In the genomic region with DNA sequence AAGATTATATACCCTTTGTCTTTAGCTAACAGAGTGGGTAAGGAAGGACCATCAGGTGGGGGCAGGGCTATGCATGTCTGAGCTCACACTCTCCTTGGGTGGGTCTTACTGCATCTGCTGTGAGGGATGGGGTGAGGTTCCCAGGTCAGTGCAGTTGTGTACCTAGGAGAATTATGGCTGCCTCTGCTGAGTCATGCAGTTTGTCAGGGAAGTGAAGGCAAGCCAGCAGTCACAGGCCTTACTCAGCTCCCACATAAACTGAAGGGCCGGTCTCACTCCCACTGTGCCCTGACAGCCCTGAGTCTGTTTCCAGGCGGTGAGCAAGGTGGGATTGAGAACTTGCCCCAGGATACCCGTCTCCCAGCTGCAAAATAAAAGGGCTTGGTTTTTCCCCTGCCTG, we compare ENCODE assay signal across 17 cellular contexts.
"Had no signal": no experiment of that assay in that cellular context is flagged by ENCODE, and none has a peak within 500 bp of the region (broad histone marks: within the 10 kb centered on the region; RNA-seq: fewer than 3 reads in every experiment).

No MANE protein-coding gene starts in this region.

- H3K27me3 Mint-ChIP-seq: activated CD4-positive, alpha-beta T cell treated with anti-CD3 and anti-CD28 coated beads, Interleukin-2, amount 10 ng/mL, durations not matched to agents 7 days and 5 days; stimulated activated naive B cell treated with anti-CD40 and anti-IgM and Interleukin-4, amounts not matched to agents 10 μg/mL and 1 μg/mL and 100 μg/mL, for 72 hours had no signal

- H3K27ac ChIP-seq: ascending aorta, cardiac muscle cell, gastroesophageal sphincter, parathyroid adenoma, vagina had no signal

- H3K36me3 Mint-ChIP-seq: naive B cell had no signal

- H3K4me3 ChIP-seq: ascending aorta, cardiac muscle cell, gastroesophageal sphincter, tibial nerve, vagina had no signal

- H3K36me3 ChIP-seq: ascending aorta, cardiac muscle cell, gastroesophageal sphincter, tibial nerve, vagina had no signal

- H3K27ac Mint-ChIP-seq: activated CD4-positive, alpha-beta T cell treated with anti-CD3 and anti-CD28 coated beads, Interleukin-2, amount 10 ng/mL, durations not matched to agents 7 days and 5 days; activated T-cell treated with anti-CD3 and anti-CD28 coated beads, Interleukin-2, amount 50 U/mL, for 72 hours; naive B cell; stimulated activated naive B cell treated with anti-CD40 and anti-IgM and Interleukin-4, amounts not matched to agents 10 μg/mL and 1 μg/mL and 100 μg/mL, for 72 hours; T-helper 2 cell treated with Interferon-gamma antibody and Interleukin-4, amounts not matched to agents 5 μg/mL and 100 μg/mL, for 36 hours had no signal

- FAIRE-seq: islet of Langerhans had no signal

- H3K9me3 ChIP-seq: ascending aorta, gastroesophageal sphincter, tibial nerve, vagina had no signal

- H3K4me3 Mint-ChIP-seq: activated CD4-positive, alpha-beta T cell treated with anti-CD3 and anti-CD28 coated beads, Interleukin-2, amount 10 ng/mL, durations not matched to agents 7 days and 5 days; activated T-cell treated with anti-CD3 and anti-CD28 coated beads, Interleukin-2, amount 50 U/mL, for 72 hours; naive B cell; stimulated activated naive B cell treated with anti-CD40 and anti-IgM and Interleukin-4, amounts not matched to agents 10 μg/mL and 1 μg/mL and 100 μg/mL, for 72 hours; T-helper 2 cell treated with Interferon-gamma antibody and Interleukin-4, amounts not matched to agents 5 μg/mL and 100 μg/mL, for 36 hours had no signal

- DNase-seq: activated CD4-positive, alpha-beta T cell treated with anti-CD3 and anti-CD28 coated beads, Interleukin-2, amount 10 ng/mL, durations not matched to agents 7 days and 5 days; activated CD4-positive, CD25-positive, alpha-beta regulatory T cell; activated CD8-positive, alpha-beta memory T cell treated with anti-CD3 and anti-CD28 coated beads, Interleukin-2, amount 50 U/mL, for 48 hours; activated gamma-delta T cell; activated T-cell treated with anti-CD3 and anti-CD28 coated beads, Interleukin-2, amount 50 U/mL, for 72 hours; naive B cell; stimulated activated CD4-positive, alpha-beta T cell treated with anti-CD3 and anti-CD28 coated beads, Interleukin-2, amount 100 ng/mL, for 48 hours; stimulated activated naive B cell treated with anti-CD40 and anti-IgM and Interleukin-4, amounts not matched to agents 10 μg/mL and 1 μg/mL and 100 μg/mL, for 72 hours; SW 1271 had no signal

- H3K4me1 Mint-ChIP-seq: naive B cell; stimulated activated naive B cell treated with anti-CD40 and anti-IgM and Interleukin-4, amounts not matched to agents 10 μg/mL and 1 μg/mL and 100 μg/mL, for 72 hours had no signal

- H3K4me1 ChIP-seq: ascending aorta, gastroesophageal sphincter, parathyroid adenoma, vagina had no signal

- H3K27me3 ChIP-seq: ascending aorta, cardiac muscle cell, gastroesophageal sphincter, tibial nerve, vagina had no signal
